1 cellular context compared by ENCODE assay signal in the genomic region with DNA sequence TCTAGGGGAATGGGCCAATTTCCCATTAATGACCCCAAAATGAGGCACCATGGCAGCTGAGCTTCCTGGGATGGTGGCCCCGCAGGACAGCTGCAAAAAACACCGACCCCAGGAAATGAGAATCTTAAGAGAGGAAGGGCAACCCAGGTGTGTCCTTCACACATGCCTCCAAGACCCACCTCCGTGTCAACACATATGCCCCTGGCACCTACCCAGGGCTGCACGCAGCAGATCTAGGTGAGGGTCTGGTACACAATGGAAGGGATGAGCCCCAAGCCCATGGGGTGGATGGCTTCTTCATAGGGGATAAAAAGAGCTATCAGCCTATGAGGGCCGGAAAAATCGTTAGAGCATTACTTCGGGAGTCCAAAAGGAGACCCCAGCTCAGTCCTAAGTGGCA.
TF ChIP-seq lines count a peak whose summit lies in the region.

No MANE protein-coding gene starts in this region.

TF ChIP-seq in GM12878, 131 proteins besides CTCF, POLR2A, EP300 and RAD21:
- TF ChIP-seq IKZF2 (IDR thresholded peaks at IDR 0.05) (no peak), EED (IDR thresholded peaks at IDR 0.05; ENCODE audit: low read depth) (no peak), KDM1A (IDR thresholded peaks at IDR 0.05; ENCODE audit: borderline replicate concordance) (no peak), FOXM1 (IDR thresholded peaks at IDR 0.05; ENCODE audit: low read depth, low read length) (no peak), LARP7 (IDR thresholded peaks at IDR 0.05) (no peak), CHD2 (IDR thresholded peaks at IDR 0.05; ENCODE audit: borderline replicate concordance, low read depth, low read length) (no peak), NR2C2 (IDR thresholded peaks at IDR 0.05; ENCODE audit: borderline replicate concordance, control insufficient read depth, insufficient read length, low read depth) (no peak), SREBF2 (IDR thresholded peaks at IDR 0.05; ENCODE audit: low read length) (no peak), IRF4 (IDR thresholded peaks at IDR 0.05; ENCODE audit: low read depth, low read length) (no peak), TAF1 (IDR thresholded peaks at IDR 0.05; ENCODE audit: borderline replicate concordance, low read depth, low read length) (no peak)
- TF ChIP-seq, protein P1, sequence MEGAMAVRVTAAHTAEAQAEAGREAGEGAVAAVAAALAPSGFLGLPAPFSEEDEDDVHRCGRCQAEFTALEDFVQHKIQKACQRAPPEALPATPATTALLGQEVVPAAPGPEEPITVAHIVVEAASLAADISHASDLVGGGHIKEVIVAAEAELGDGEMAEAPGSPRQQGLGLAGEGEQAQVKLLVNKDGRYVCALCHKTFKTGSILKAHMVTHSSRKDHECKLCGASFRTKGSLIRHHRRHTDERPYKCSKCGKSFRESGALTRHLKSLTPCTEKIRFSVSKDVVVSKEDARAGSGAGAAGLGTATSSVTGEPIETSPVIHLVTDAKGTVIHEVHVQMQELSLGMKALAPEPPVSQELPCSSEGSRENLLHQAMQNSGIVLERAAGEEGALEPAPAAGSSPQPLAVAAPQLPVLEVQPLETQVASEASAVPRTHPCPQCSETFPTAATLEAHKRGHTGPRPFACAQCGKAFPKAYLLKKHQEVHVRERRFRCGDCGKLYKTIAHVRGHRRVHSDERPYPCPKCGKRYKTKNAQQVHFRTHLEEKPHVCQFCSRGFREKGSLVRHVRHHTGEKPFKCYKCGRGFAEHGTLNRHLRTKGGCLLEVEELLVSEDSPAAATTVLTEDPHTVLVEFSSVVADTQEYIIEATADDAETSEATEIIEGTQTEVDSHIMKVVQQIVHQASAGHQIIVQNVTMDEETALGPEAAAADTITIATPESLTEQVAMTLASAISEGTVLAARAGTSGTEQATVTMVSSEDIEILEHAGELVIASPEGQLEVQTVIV (IDR thresholded peaks at IDR 0.05; ENCODE audit: borderline replicate concordance, partially characterized antibody), result no peak
- TF ChIP-seq, protein P2, sequence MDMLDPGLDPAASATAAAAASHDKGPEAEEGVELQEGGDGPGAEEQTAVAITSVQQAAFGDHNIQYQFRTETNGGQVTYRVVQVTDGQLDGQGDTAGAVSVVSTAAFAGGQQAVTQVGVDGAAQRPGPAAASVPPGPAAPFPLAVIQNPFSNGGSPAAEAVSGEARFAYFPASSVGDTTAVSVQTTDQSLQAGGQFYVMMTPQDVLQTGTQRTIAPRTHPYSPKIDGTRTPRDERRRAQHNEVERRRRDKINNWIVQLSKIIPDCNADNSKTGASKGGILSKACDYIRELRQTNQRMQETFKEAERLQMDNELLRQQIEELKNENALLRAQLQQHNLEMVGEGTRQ (IDR thresholded peaks at IDR 0.05; ENCODE audit: borderline replicate concordance, low read depth, low read length), result no peak
- TF ChIP-seq, protein P3, sequence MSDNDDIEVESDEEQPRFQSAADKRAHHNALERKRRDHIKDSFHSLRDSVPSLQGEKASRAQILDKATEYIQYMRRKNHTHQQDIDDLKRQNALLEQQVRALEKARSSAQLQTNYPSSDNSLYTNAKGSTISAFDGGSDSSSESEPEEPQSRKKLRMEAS (IDR thresholded peaks at IDR 0.05; ENCODE audit: low read depth, low read length), result no peak
